ENCODE assay signal across 16 cellular contexts in genomic region chr6:116472710-116473109, GRCh38. TPM values are rescaled to one million over a fixed set of nuclear protein-coding genes. Genes with fewer than 3 reads are reported as not detected.
DNase-seq lines count a peak whose midpoint lies in the region; ATAC-seq and TF ChIP-seq lines count a peak whose summit lies in the region.
"Had no signal": no experiment of that assay in that cellular context is flagged by ENCODE, and none has a peak within 500 bp of the region (broad histone marks: within the 10 kb centered on the region; RNA-seq: fewer than 3 reads in every experiment).

No MANE protein-coding gene starts in this region.

- intact Hi-C loops in colonic mucosa (cut with DNase I) = no loop called here

- no peak for ATAC-seq in HG03378 (IDR thresholded peaks at IDR 0.05; ENCODE audit: unreplicated experiment)
- ATAC-seq: A549, K562 had no signal

- DNase-seq in AG10803 (ENCODE audit: low read depth) (peak; percentile 59), GM03348 (ENCODE audit: low spot score) (peak; percentile 22), fibroblast of gingiva (ENCODE audit: low read depth) (peak; percentile 13), retinal pigment epithelial cell (ENCODE audit: low read depth) (peak; percentile 39), NCI-H510A (lab: John Stamatoyannopoulos, UW) (no peak), medulla oblongata (ENCODE audit: extremely low spot score) (no peak), colonic mucosa (no peak)
- DNase-seq: CD4-positive, CD25-positive, alpha-beta regulatory T cell; DMS153; DMS79 treated with DMSO at 0.1 percent for 48 hours; GDM1; HCEC 1CT had no signal

- H3K27me3 ChIP-seq in colonic mucosa = no peaks in the 10 kb centered on the region
- H3K27me3 ChIP-seq: BLaER1 treated with 17β-estradiol and CSF1 and Interleukin-3, amounts not matched to agents 10 nM and 100 nM had no signal

- H3K9ac ChIP-seq in colonic mucosa (ENCODE audit: low read depth in 2 of 2, low read length in 2 of 2) = no peak overlapping the region
- H3K9ac ChIP-seq: BLaER1 treated with 17β-estradiol and CSF1 and Interleukin-3, amounts not matched to agents 10 nM and 100 nM had no signal

- no peak for TF ChIP-seq CTCF in AG10803 (conservative IDR thresholded peaks at IDR 0.05; ENCODE audit: low read length)
- TF ChIP-seq CTCF in retinal pigment epithelial cell (conservative IDR thresholded peaks at IDR 0.05; ENCODE audit: low read depth, low read length) = no peak
- TF ChIP-seq CTCF in colonic mucosa (IDR thresholded peaks at IDR 0.05) = no peak

- H3K4me3 ChIP-seq in AG10803 (ENCODE audit: low read length) (no peak overlapping the region), retinal pigment epithelial cell (ENCODE audit: low read length) (no peak overlapping the region), colonic mucosa (no peak overlapping the region)
- H3K4me3 ChIP-seq: A549; BLaER1 treated with 17β-estradiol and CSF1 and Interleukin-3, amounts not matched to agents 10 nM and 100 nM; K562 had no signal

- H3K27ac ChIP-seq in colonic mucosa = no peak overlapping the region
- H3K27ac ChIP-seq: A549 had no signal

- no peaks in the 10 kb centered on the region for H3K36me3 ChIP-seq in colonic mucosa
- H3K36me3 ChIP-seq: BLaER1 treated with 17β-estradiol and CSF1 and Interleukin-3, amounts not matched to agents 10 nM and 100 nM had no signal

- no peaks in the 10 kb centered on the region for H3K4me1 ChIP-seq in colonic mucosa
- H3K4me1 ChIP-seq: A549 had no signal

- no peaks in the 10 kb centered on the region for H3K9me3 ChIP-seq in colonic mucosa
- H3K9me3 ChIP-seq: A549 had no signal

RNA-seq across cellular contexts. Expression of gene CALHM6, which starts 11.5 kb away (rescaled TPM):
- total RNA-seq in colonic mucosa = 1 to 10 TPM; 1.5 to 6.2 TPM
- total RNA-seq: K562 had no signal

RNA-seq across cellular contexts. Expression of gene CALHM5, which starts 38.7 kb away (rescaled TPM):
- total RNA-seq in colonic mucosa = under 1 TPM; 0.20 to 0.37 TPM

Comparison
In these comparisons a context has a peak if more than half of its experiments do, and no peak if none do; other contexts are left out.
1. DNase-seq: peak in AG10803 (single experiment), GM03348 (single experiment), fibroblast of gingiva (single experiment) and retinal pigment epithelial cell (single experiment); none in NCI-H510A (single experiment), medulla oblongata (single experiment) and colonic mucosa (single experiment).